Comparison of ENCODE assay signal across 22 cellular contexts in the genomic region with DNA sequence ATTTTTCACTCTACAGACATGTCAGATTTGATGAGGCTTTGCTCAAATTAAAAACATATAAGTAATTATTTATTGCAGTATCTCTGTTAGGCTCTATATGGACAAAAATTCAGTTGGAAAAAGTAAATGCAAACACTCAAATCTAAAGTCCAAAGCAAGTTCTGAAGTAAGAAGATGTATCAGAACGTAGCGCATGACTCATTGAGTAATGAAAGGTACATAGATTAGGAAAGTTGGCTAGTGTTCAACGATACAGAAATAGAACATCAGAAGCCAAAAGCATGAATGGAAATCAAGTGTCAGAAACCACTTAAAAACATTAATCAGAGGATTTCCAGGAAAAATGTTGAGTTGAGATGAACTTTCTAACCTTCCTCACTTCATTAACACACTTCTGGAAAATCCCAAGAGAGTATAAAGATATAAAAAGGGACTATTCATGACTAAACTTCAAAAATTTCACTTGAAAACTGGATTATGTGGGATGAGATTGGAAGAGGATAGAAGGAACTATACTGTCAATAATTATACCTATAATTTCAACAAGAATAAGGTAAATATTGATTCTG.
"Had no signal": no experiment of that assay in that cellular context is flagged by ENCODE, and none has a peak within 500 bp of the region (broad histone marks: within the 10 kb centered on the region; RNA-seq: fewer than 3 reads in every experiment).

No MANE protein-coding gene starts in this region.

- H3K4me1 ChIP-seq: body of pancreas, gastroesophageal sphincter, left lung, transverse colon had no signal

- H3K9me3 ChIP-seq: body of pancreas, gastroesophageal sphincter, left lung, transverse colon had no signal

- H3K27ac ChIP-seq: body of pancreas, coronary artery, epithelial cell of prostate, gastroesophageal sphincter, left lung, skin epidermis, transverse colon had no signal

- DNase-seq: activated CD4-positive, alpha-beta T cell treated with anti-CD3 and anti-CD28 coated beads for 36 hours; activated CD8-positive, alpha-beta memory T cell treated with anti-CD3 and anti-CD28 coated beads, Interleukin-2, amount 50 U/mL, for 4 hours; activated CD8-positive, alpha-beta T cell treated with anti-CD3 and anti-CD28 coated beads for 36 hours; activated gamma-delta T cell; activated T-cell treated with anti-CD3 and anti-CD28 coated beads, Interleukin-2, amount 50 U/mL, for 48 hours; amniotic stem cell; body of pancreas; effector CD8-positive, alpha-beta T cell; left lung; naive thymus-derived CD8-positive, alpha-beta T cell; retina; stimulated activated CD4-positive, alpha-beta T cell treated with anti-CD3 and anti-CD28 coated beads, Interleukin-4, amount 100 ng/mL, for 24 hours; stimulated activated naive CD4-positive, alpha-beta T cell treated with Interleukin-2 at 50 U/mL for 16 hours; substantia nigra; T-helper 17 cell; transverse colon had no signal

- ATAC-seq: activated CD4-positive, alpha-beta T cell treated with anti-CD3 and anti-CD28 coated beads for 36 hours; activated CD8-positive, alpha-beta T cell treated with anti-CD3 and anti-CD28 coated beads for 36 hours; activated naive CD4-positive, alpha-beta T cell treated with anti-CD3 and anti-CD28 coated beads, Interleukin-2, amount 50 U/mL, for 72 hours; body of pancreas; gastroesophageal sphincter; left lung; naive thymus-derived CD8-positive, alpha-beta T cell; T-helper 17 cell had no signal

- H3K27me3 ChIP-seq: body of pancreas, gastroesophageal sphincter, left lung, transverse colon had no signal

- H3K36me3 ChIP-seq: gastroesophageal sphincter, left lung, transverse colon had no signal

- H3K4me3 ChIP-seq: body of pancreas, coronary artery, gastroesophageal sphincter, left lung, skin epidermis, transverse colon had no signal

- FAIRE-seq: keratinocyte had no signal
